ENCODE assay signal across 19 cellular contexts in genomic region chr2:177058747-177059146, GRCh38.
DNase-seq lines count a peak whose midpoint lies in the region; ATAC-seq and TF ChIP-seq lines count a peak whose summit lies in the region.
"Had no signal": no experiment of that assay in that cellular context is flagged by ENCODE, and none has a peak within 500 bp of the region (broad histone marks: within the 10 kb centered on the region; RNA-seq: fewer than 3 reads in every experiment).

No MANE protein-coding gene starts in this region.

- no peak for TF ChIP-seq RAD21 in SK-N-SH (IDR thresholded peaks at IDR 0.05; ENCODE audit: low read length)

- TF ChIP-seq CTCF in SK-N-SH (IDR thresholded peaks at IDR 0.05) (no peak), sigmoid colon (IDR thresholded peaks at IDR 0.05) (no peak)

- TF ChIP-seq POLR2A in sigmoid colon (IDR thresholded peaks at IDR 0.05), result no peak

- no peaks in the 10 kb centered on the region for H4K20me1 ChIP-seq in SK-N-SH (ENCODE audit: insufficient read depth)

- POLR2A ChIA-PET in SK-N-SH (lab: Yijun Ruan, JAX), result no interaction called here

- H3K9me3 ChIP-seq in SK-N-SH (no peaks in the 10 kb centered on the region), sigmoid colon (no peaks in the 10 kb centered on the region)
- H3K9me3 ChIP-seq: breast epithelium, tibial nerve had no signal

- H3K36me3 ChIP-seq in SK-N-SH (replicated peaks in 1 of 2; ENCODE audit: control insufficient read depth in 1 of 2, insufficient read depth in 2 of 2, low read length in 1 of 2) (no peaks in the 10 kb centered on the region), sigmoid colon (no peaks in the 10 kb centered on the region)
- H3K36me3 ChIP-seq: breast epithelium, tibial nerve had no signal

- no peaks in the 10 kb centered on the region for H3K79me2 ChIP-seq in SK-N-SH (ENCODE audit: insufficient read depth)

- H3K9ac ChIP-seq in SK-N-SH, result no peak overlapping the region

- H3K4me1 ChIP-seq in SK-N-SH (ENCODE audit: control insufficient read depth in 1 of 2, insufficient read depth in 2 of 2, low read depth in 1 of 2, low read length in 1 of 2), result peaks cover 0 to 3% of the 10 kb centered on the region in 2 experiments; a peak in 1 of 4 replicates
- peaks cover 0 to 66% (median 48%) of the 10 kb centered on the region in 4 donors for H3K4me1 ChIP-seq in sigmoid colon
- H3K4me1 ChIP-seq: breast epithelium had no signal

- no peaks in the 10 kb centered on the region for H3K9me2 ChIP-seq in SK-N-SH

- no peak for ATAC-seq in SK-N-SH treated with all-trans-retinoic acid at 6 μM for 48 hours
- ATAC-seq in GM21786 (IDR thresholded peaks at IDR 0.05; ENCODE audit: unreplicated experiment), result peak; percentile 73
- peak; percentile 57 for ATAC-seq in HG03175 (IDR thresholded peaks at IDR 0.05; ENCODE audit: unreplicated experiment)

- DNase-seq in SK-N-SH (no peak), sigmoid colon (no peak), NCI-H748 (lab: John Stamatoyannopoulos, UW; ENCODE audit: unreplicated experiment) (no peak), NCI-H2081 (lab: John Stamatoyannopoulos, UW) (no peak), mucosa of gallbladder (ENCODE audit: low spot score) (no peak)
- DNase-seq: activated CD8-positive, alpha-beta memory T cell treated with anti-CD3 and anti-CD28 coated beads for 24 hours; activated naive CD4-positive, alpha-beta T cell treated with anti-CD3 and anti-CD28 coated beads for 36 hours; CD8-positive, alpha-beta memory T cell; GDM1; KBM-7; NCI-H187; NK-92 treated with Interleukin-12 subunit alpha and Interleukin-12 subunit beta, amount 100 ng/mL, for 24 hours; SIG-M5 had no signal

- intact Hi-C loops in sigmoid colon (cut with DNase I), result no loop called here

- H3F3A ChIP-seq in SK-N-SH (replicated peaks; ENCODE audit: insufficient read depth), result no peaks in the 10 kb centered on the region

- CTCF ChIA-PET in SK-N-SH (lab: Yijun Ruan, JAX), result interaction anchor here (3.1 to 3.2 kb wide), 2 partner anchors 90 to 241 kb away, joined by 19 to 20 read pairs; no protein-coding TSS in a partner anchor

- no peak overlapping the region for H3K4me2 ChIP-seq in SK-N-SH

- TF ChIP-seq EP300 in SK-N-SH (IDR thresholded peaks at IDR 0.05; ENCODE audit: borderline replicate concordance in 1 of 2, low read depth in 1 of 2, low read length in 1 of 2) (no peak), sigmoid colon (IDR thresholded peaks at IDR 0.05) (no peak)

- H3K27me3 ChIP-seq in SK-N-SH (ENCODE audit: insufficient read depth) (no peaks in the 10 kb centered on the region), sigmoid colon (no peaks in the 10 kb centered on the region)
- H3K27me3 ChIP-seq: breast epithelium, tibial nerve had no signal

- no peak overlapping the region for H2AFZ ChIP-seq in SK-N-SH (ENCODE audit: low read depth)

- no peak overlapping the region for H3K27ac ChIP-seq in SK-N-SH (ENCODE audit: low read depth in 2 of 2, low read length in 1 of 2)
- H3K27ac ChIP-seq in sigmoid colon, result peak overlapping the region in 3 of 4 donors; percentile 61 to 77 (median 67)
- H3K27ac ChIP-seq: 22Rv1, breast epithelium, tibial nerve had no signal

- H3K4me3 ChIP-seq in SK-N-SH (ENCODE audit: low read depth in 2 of 2, low read length in 1 of 2) (no peak overlapping the region), sigmoid colon (no peak overlapping the region)
- H3K4me3 ChIP-seq: breast epithelium, tibial nerve had no signal

TF ChIP-seq in SK-N-SH, 30 proteins besides CTCF, POLR2A, EP300 and RAD21:
- TF ChIP-seq GATA2 (CRISPR knock-in tag; IDR thresholded peaks at IDR 0.05) (peak; percentile 36; the same call in 1 of the 2 replicates), FOXM1 (IDR thresholded peaks at IDR 0.05; ENCODE audit: low read depth) (no peak), POLR2AphosphoS5 (IDR thresholded peaks at IDR 0.05; ENCODE audit: low read depth, low read length) (no peak)

TF ChIP-seq in SK-N-SH treated with all-trans-retinoic acid at 6 μM for 48 hours, 23 proteins besides CTCF, POLR2A, EP300 and RAD21:
- TF ChIP-seq BACH2 (CRISPR knock-in tag; IDR thresholded peaks at IDR 0.05; ENCODE audit: borderline replicate concordance), result no peak
- no peak for TF ChIP-seq ZNF70 (CRISPR knock-in tag; IDR thresholded peaks at IDR 0.05)
- TF ChIP-seq PATZ1 (CRISPR knock-in tag; IDR thresholded peaks at IDR 0.05; ENCODE audit: borderline replicate concordance), result no peak
- TF ChIP-seq TCF4 (CRISPR knock-in tag; IDR thresholded peaks at IDR 0.05; ENCODE audit: borderline replicate concordance), result no peak
- TF ChIP-seq OSR1 (CRISPR knock-in tag; IDR thresholded peaks at IDR 0.05), result no peak
- no peak for TF ChIP-seq ESRRG (CRISPR knock-in tag; IDR thresholded peaks at IDR 0.05)
- no peak for TF ChIP-seq ARNTL (CRISPR knock-in tag; IDR thresholded peaks at IDR 0.05; ENCODE audit: borderline replicate concordance, low read depth)
- no peak for TF ChIP-seq ISL1 (CRISPR knock-in tag; IDR thresholded peaks at IDR 0.05)
- no peak for TF ChIP-seq SNAI2 (CRISPR knock-in tag; IDR thresholded peaks at IDR 0.05)
- no peak for TF ChIP-seq ZFP30 (CRISPR knock-in tag; IDR thresholded peaks at IDR 0.05)
- TF ChIP-seq ZFP3 (CRISPR knock-in tag; IDR thresholded peaks at IDR 0.05), result no peak
- TF ChIP-seq ZNF8 (CRISPR knock-in tag; IDR thresholded peaks at IDR 0.05), result no peak
- no peak for TF ChIP-seq CREB5 (CRISPR knock-in tag; IDR thresholded peaks at IDR 0.05; ENCODE audit: low read depth)
- no peak for TF ChIP-seq TSHZ2 (CRISPR knock-in tag; IDR thresholded peaks at IDR 0.05)
- TF ChIP-seq PPARA (CRISPR knock-in tag; IDR thresholded peaks at IDR 0.05; ENCODE audit: borderline replicate concordance), result no peak
- TF ChIP-seq CSDC2 (CRISPR knock-in tag; IDR thresholded peaks at IDR 0.05), result no peak
- no peak for TF ChIP-seq POU6F1 (CRISPR knock-in tag; IDR thresholded peaks at IDR 0.05; ENCODE audit: borderline replicate concordance, low read depth)
- no peak for TF ChIP-seq ZNF565 (CRISPR knock-in tag; conservative IDR thresholded peaks at IDR 0.05; ENCODE audit: low read depth)
TF ChIP-seq in SK-N-SH treated with all-trans-retinoic acid at 6 μM for 48 hours: peak in this region for 0.

Comparison
In these comparisons a context has a peak if more than half of its experiments do, and no peak if none do; other contexts are left out.
1. H3K27ac ChIP-seq: peak in sigmoid colon (3 of 4); none in SK-N-SH (0 of 2).